In the genomic region with DNA sequence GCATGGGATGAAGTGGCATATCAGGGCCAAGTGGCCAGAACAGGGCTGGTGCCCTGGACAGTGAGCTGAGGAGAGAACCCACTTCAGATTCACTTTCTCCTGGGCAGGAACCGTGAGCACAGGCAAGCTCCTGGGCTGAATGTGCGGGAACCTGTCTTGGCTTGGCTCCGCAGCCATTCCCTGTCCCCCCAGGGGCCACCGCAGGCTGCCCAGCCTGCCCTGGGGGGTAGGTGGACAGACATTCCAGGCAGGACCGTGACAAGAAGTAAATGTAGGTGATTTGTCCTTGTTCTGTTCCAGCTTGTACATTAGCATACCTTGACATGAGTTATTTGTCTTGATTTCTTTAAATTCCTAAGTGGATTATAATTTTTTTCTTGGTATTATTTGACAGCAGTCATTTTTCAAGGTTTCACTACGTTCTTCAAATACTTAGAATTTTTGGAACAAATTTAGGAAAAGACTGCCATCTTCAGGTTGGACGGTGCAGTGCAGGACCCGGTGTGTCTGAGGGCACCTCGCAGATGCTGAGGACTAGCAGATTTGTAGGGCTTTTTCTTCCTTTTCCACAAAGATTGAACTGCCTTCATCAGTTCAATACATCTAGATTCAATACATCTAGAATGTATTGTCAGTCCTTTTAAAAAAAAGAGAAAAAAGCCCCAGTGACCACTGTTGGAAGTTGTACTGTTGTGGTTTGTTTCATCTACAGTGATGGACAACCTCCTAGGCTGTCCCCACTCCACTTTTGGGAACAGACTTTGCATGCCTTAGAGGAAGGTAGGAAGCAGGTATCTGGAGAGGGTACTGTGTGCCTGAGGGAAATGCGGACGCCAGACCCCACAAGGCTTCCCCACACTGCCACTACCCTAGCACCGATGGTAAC, we compare ENCODE assay signal across 8 cellular contexts.
DNase-seq lines count a peak whose midpoint lies in the region; ATAC-seq and TF ChIP-seq lines count a peak whose summit lies in the region.

No MANE protein-coding gene starts in this region.

- H3K27me3 ChIP-seq in H7 (ENCODE audit: control insufficient read depth, insufficient read depth, low read length) (no peaks in the 10 kb centered on the region), transverse colon (no peaks in the 10 kb centered on the region)

- TF ChIP-seq POLR2A in erythroblast (IDR thresholded peaks at IDR 0.05; ENCODE audit: low read length) (no peak), transverse colon (IDR thresholded peaks at IDR 0.05) (no peak)

- H3K4me3 ChIP-seq in H7 (ENCODE audit: insufficient read depth, low read depth, low read length) (no peak overlapping the region), transverse colon (no peak overlapping the region)

- no peak for TF ChIP-seq EP300 in transverse colon (IDR thresholded peaks at IDR 0.05; ENCODE audit: low read depth)

- H3K4me1 Mint-ChIP-seq in activated CD8-positive, alpha-beta T cell treated with anti-CD3 and anti-CD28 coated beads for 36 hours (ENCODE audit: low read depth): no peaks in the 10 kb centered on the region
- peaks cover 39% of the 10 kb centered on the region for H3K4me1 Mint-ChIP-seq in nephron progenitor cell

- peak; percentile 88 for TF ChIP-seq CTCF in activated CD8-positive, alpha-beta T cell treated with anti-CD3 and anti-CD28 coated beads for 36 hours (IDR thresholded peaks at IDR 0.05)
- TF ChIP-seq CTCF in nephron progenitor cell (IDR thresholded peaks at IDR 0.05) (peak; percentile 86), transverse colon (IDR thresholded peaks at IDR 0.05) (peak; percentile 86 to 94 (median 91))

- no peak overlapping the region for H3K4me3 Mint-ChIP-seq in activated CD8-positive, alpha-beta T cell treated with anti-CD3 and anti-CD28 coated beads for 36 hours
- no peak overlapping the region for H3K4me3 Mint-ChIP-seq in nephron progenitor cell

- peak; percentile 55 for ATAC-seq in activated CD8-positive, alpha-beta T cell treated with anti-CD3 and anti-CD28 coated beads for 36 hours
- no peak for ATAC-seq in HG03442 (IDR thresholded peaks at IDR 0.05; ENCODE audit: unreplicated experiment)

- CTCF ChIA-PET in activated CD8-positive, alpha-beta T cell treated with anti-CD3 and anti-CD28 coated beads for 36 hours (lab: Charles Lee): interaction anchor here (0.7 to 10.2 kb wide), 12 partner anchors 8 to 612 kb away, joined by 3 to 120 read pairs (median 3); no protein-coding TSS in a partner anchor

- no peaks in the 10 kb centered on the region for H3K9me3 ChIP-seq in transverse colon

- peak overlapping the region; percentile 17 to 74 (median 52) for H3K27ac ChIP-seq in transverse colon

- no peaks in the 10 kb centered on the region for H3K36me3 Mint-ChIP-seq in activated CD8-positive, alpha-beta T cell treated with anti-CD3 and anti-CD28 coated beads for 36 hours (ENCODE audit: low read depth)
- H3K36me3 Mint-ChIP-seq in nephron progenitor cell (ENCODE audit: low read depth): peaks cover 26% of the 10 kb centered on the region

- H3K4me1 ChIP-seq in transverse colon: peaks cover 3 to 31% (median 15%) of the 10 kb centered on the region in 4 donors

- intact Hi-C loops in activated CD8-positive, alpha-beta T cell treated with anti-CD3 and anti-CD28 coated beads for 36 hours (cut with micrococcal nuclease): loop anchor here (5.0 to 10.0 kb wide), 2 partner anchors 482 to 849 kb away; no protein-coding TSS in a partner anchor
- intact Hi-C loops in transverse colon (cut with DNase I; ENCODE audit: low total_unique reads): loop anchor here (5.0 kb wide), 2 partner anchors 217 to 567 kb away; no protein-coding TSS in a partner anchor

- peaks cover 22% of the 10 kb centered on the region for H3K27me3 Mint-ChIP-seq in activated CD8-positive, alpha-beta T cell treated with anti-CD3 and anti-CD28 coated beads for 36 hours
- no peaks in the 10 kb centered on the region for H3K27me3 Mint-ChIP-seq in nephron progenitor cell (ENCODE audit: low read depth, poor library complexity)

- POLR2A ChIA-PET in activated CD8-positive, alpha-beta T cell treated with anti-CD3 and anti-CD28 coated beads for 36 hours (lab: Charles Lee): interaction anchor here (0.6 kb wide), 1 partner anchor 562 kb away, joined by 3 read pairs; no protein-coding TSS in a partner anchor

- in situ Hi-C loops in transverse colon (cut with MboI; ENCODE audit: low pct_ligation_motif_present in 1 of 4, low pct_unique_long_range_greater_than_20kb in 1 of 4, low sequenced_read_pairs in 3 of 4): loop anchor here (5.0 to 25.0 kb wide), 6 partner anchors 207 to 562 kb away; a partner anchor contains a TSS

- H3K36me3 ChIP-seq in H7 (replicated peaks; ENCODE audit: control insufficient read depth, insufficient read depth, low read length): peaks cover 3% of the 10 kb centered on the region
- H3K36me3 ChIP-seq in transverse colon: no peaks in the 10 kb centered on the region

- 28 to 50% methylated on average over 5 to 11 of the region's 12 CpGs for WGBS in transverse colon (ENCODE audit: low coverage in 1 of 2), 2 donors

- DNase-seq in CMK (ENCODE audit: low read depth) (peak; percentile 3), H7 (peak; percentile 82), NCI-H446 (lab: John Stamatoyannopoulos, UW) (peak; percentile 36 to 58), erythroblast (lab: John Stamatoyannopoulos, UW) (peak; percentile 36 to 66), nephron progenitor cell (peak; percentile 78), transverse colon (peak; percentile 74)
- peak; percentile 74 for DNase-seq in activated CD8-positive, alpha-beta T cell treated with anti-CD3 and anti-CD28 coated beads for 36 hours

- H3K27ac Mint-ChIP-seq in activated CD8-positive, alpha-beta T cell treated with anti-CD3 and anti-CD28 coated beads for 36 hours: no peak overlapping the region
- peak overlapping the region; percentile 48 for H3K27ac Mint-ChIP-seq in nephron progenitor cell

- no peaks in the 10 kb centered on the region for H3K9me3 Mint-ChIP-seq in activated CD8-positive, alpha-beta T cell treated with anti-CD3 and anti-CD28 coated beads for 36 hours
- no peaks in the 10 kb centered on the region for H3K9me3 Mint-ChIP-seq in nephron progenitor cell

Comparison
In these comparisons a context has a peak if more than half of its experiments do, and no peak if none do; other contexts are left out.
1. DNase-seq: peak in every context shown above with its lines; median percentile 82 in H7; 78 in nephron progenitor cell; 74 in activated CD8-positive, alpha-beta T cell treated with anti-CD3 and anti-CD28 coated beads for 36 hours; 74 in transverse colon; 51 in erythroblast; 47 in NCI-H446; 3 in CMK.